Comparison of ENCODE assay signal across 8 cellular contexts in the genomic region with DNA sequence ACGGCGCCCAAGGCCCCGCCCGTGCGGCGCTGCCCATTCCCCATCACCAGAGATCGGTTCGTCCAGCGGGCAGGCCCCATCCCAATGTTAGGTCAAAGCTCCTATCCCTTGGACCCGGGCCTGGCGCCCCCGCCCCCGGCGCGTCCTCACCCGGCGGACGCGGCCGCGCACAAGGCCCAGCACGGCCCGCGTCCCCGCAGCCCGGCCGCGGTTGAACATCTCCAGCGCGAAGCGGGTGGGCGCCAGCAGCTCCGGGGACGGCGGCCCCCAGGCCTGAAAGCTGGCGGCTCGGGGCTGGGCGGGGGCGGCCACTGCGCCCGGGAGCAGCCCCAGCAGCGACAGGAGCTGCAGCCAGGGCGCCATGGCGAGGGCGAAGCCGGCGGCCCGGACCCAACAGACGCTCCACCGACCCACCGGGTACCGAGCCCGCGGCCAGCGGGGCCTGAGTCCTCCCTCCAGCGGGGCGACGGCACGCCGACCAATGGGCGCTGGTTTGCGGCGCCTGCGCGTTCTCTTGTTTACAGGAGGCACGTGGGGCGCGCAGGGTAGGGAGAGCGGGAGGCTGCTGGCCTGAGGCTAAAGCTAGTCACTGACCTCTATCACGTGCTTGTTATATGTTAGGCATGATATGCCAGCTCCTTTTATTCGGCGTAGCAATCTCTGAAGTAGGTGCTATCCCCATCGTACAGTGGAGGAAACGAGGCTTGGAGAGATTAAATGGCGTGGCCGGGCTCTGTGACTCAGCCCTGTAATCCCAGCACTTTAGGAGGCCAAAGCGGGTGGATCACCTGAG. TPM values are rescaled to one million over a fixed set of nuclear protein-coding genes. Genes with fewer than 3 reads are reported as not detected.
A peak's percentile ranks its signal among the peaks of the same experiment; 100 is the strongest.
DNase-seq lines count a peak whose midpoint lies in the region; ATAC-seq and TF ChIP-seq lines count a peak whose summit lies in the region.

TSS of gene CTSF (minus strand) at position 483 of the 793 bp plus-strand sequence. CDS start at position 363, 120 bp downstream.

- no peaks in the 10 kb centered on the region for H3K27me3 ChIP-seq in sigmoid colon

- no peaks in the 10 kb centered on the region for H3K9me3 ChIP-seq in sigmoid colon

- peaks cover 0 to 32% (median 5%) of the 10 kb centered on the region in 4 donors for H3K36me3 ChIP-seq in sigmoid colon

- peak within 1 kb of the TSS; percentile 49 to 74 (median 67) for H3K4me3 ChIP-seq in sigmoid colon

- no peak for TF ChIP-seq CTCF in sigmoid colon (IDR thresholded peaks at IDR 0.05)

- peak; percentile 99 for ATAC-seq in left ventricle myocardium superior
- ATAC-seq in GM18907 (IDR thresholded peaks at IDR 0.05; ENCODE audit: unreplicated experiment): no peak
- ATAC-seq in HG03457 (IDR thresholded peaks at IDR 0.05; ENCODE audit: unreplicated experiment): no peak

- DNase-seq in GF-D8 (lab: John Stamatoyannopoulos, UW) (peak; percentile 3), NCI-H1048 (lab: John Stamatoyannopoulos, UW) (peak; percentile 77), T-helper 9 cell (peak; percentile 58), anterior cingulate cortex (lab: John Stamatoyannopoulos, UW) (peak; percentile 57 to 96 (median 88)), left ventricle myocardium superior (peak; percentile 94), sigmoid colon (peak; percentile 95)

- intact Hi-C loops in left ventricle myocardium superior (cut with micrococcal nuclease): no loop called here
- intact Hi-C loops in sigmoid colon (cut with DNase I): no loop called here

- peak within 1 kb of the TSS; percentile 44 to 75 (median 68) for H3K27ac ChIP-seq in sigmoid colon

- TF ChIP-seq POLR2A in sigmoid colon (IDR thresholded peaks at IDR 0.05): no peak

- WGBS in sigmoid colon, 2 donors: 6 to 7% methylated on average over 77 of the region's 77 CpGs

- TF ChIP-seq EP300 in sigmoid colon (IDR thresholded peaks at IDR 0.05): no peak

- H3K4me1 ChIP-seq in sigmoid colon: peaks cover 0 to 18% (median 14%) of the 10 kb centered on the region in 4 donors

RNA-seq across cellular contexts. Expression of gene CTSF, which starts in this region (rescaled TPM):
- total RNA-seq in left ventricle myocardium superior (64.5 TPM), sigmoid colon (100 to 1,000 TPM; 121 to 170 (median 139) TPM)
- polyA plus RNA-seq in sigmoid colon: 10 to 100 TPM in 2 of 3 donors, 1 to 10 TPM in 1; 3.5 to 16.5 (median 12.6) TPM

Comparison
In these comparisons a context has a peak if more than half of its experiments do, and no peak if none do; other contexts are left out.
1. DNase-seq: peak in every context shown above with its lines; median percentile 95 in sigmoid colon; 94 in left ventricle myocardium superior; 88 in anterior cingulate cortex; 77 in NCI-H1048; 58 in T-helper 9 cell; 3 in GF-D8.